Comparison of ENCODE assay signal across 20 cellular contexts in genomic region chr14:54574528-54574927, GRCh38. TPM values are rescaled to one million over a fixed set of nuclear protein-coding genes. Genes with fewer than 3 reads are reported as not detected.
DNase-seq lines count a peak whose midpoint lies in the region; ATAC-seq and TF ChIP-seq lines count a peak whose summit lies in the region.
"Had no signal": no experiment of that assay in that cellular context is flagged by ENCODE, and none has a peak within 500 bp of the region (broad histone marks: within the 10 kb centered on the region; RNA-seq: fewer than 3 reads in every experiment).

No MANE protein-coding gene starts in this region.

- H3K27me3 ChIP-seq in GM23248 (replicated peaks; ENCODE audit: insufficient read depth): no peaks in the 10 kb centered on the region
- H3K27me3 ChIP-seq in gastrocnemius medialis: no peaks in the 10 kb centered on the region
- no peaks in the 10 kb centered on the region for H3K27me3 ChIP-seq in testis
- H3K27me3 ChIP-seq: BE2C, Peyer's patch had no signal

- peaks cover 13% of the 10 kb centered on the region for H3K36me3 Mint-ChIP-seq in activated CD4-positive, alpha-beta T cell treated with anti-CD3 and anti-CD28 coated beads for 36 hours (ENCODE audit: low read depth)
- H3K36me3 Mint-ChIP-seq in activated naive CD8-positive, alpha-beta T cell treated with anti-CD3 and anti-CD28 coated beads for 36 hours: peaks cover 38% of the 10 kb centered on the region

- H3K4me2 ChIP-seq in GM23248 (ENCODE audit: unreplicated experiment): peak overlapping the region; percentile 50

- peaks cover 23% of the 10 kb centered on the region for H3K36me3 ChIP-seq in GM23248 (ENCODE audit: low read depth)
- H3K36me3 ChIP-seq in gastrocnemius medialis: peaks cover 0 to 7% of the 10 kb centered on the region in 2 donors
- no peaks in the 10 kb centered on the region for H3K36me3 ChIP-seq in testis (ENCODE audit: low read depth, missing control alignments)
- H3K36me3 ChIP-seq: BE2C, Peyer's patch had no signal

- in situ Hi-C loops in GM23248 (cut with MboI) (loop anchor here (25.0 kb wide), 1 partner anchor 413 kb away; no protein-coding TSS in a partner anchor), gastrocnemius medialis (cut with MboI; ENCODE audit: low sequenced_read_pairs in 4 of 4) (loop anchor here in 2 of 4 donors (5.0 to 10.0 kb wide), 2 partner anchors 110 to 198 kb away; no protein-coding TSS in a partner anchor)

- H3K4me1 ChIP-seq in GM23248 (ENCODE audit: insufficient read depth) (peaks cover 44% of the 10 kb centered on the region), gastrocnemius medialis (peaks cover 72 to 77% of the 10 kb centered on the region in 2 donors), testis (no peaks in the 10 kb centered on the region)
- H3K4me1 ChIP-seq: BE2C had no signal

- peak; percentile 40 for DNase-seq in AG08395 (ENCODE audit: low spot score)
- DNase-seq in GM23248: peak; percentile 70
- DNase-seq in fibroblast of mammary gland (ENCODE audit: low read depth): peak; percentile 32
- DNase-seq in gastrocnemius medialis: no peak
- DNase-seq in activated CD4-positive, alpha-beta T cell treated with anti-CD3 and anti-CD28 coated beads for 36 hours: no peak
- DNase-seq in NCI-H2196 treated with DMSO at 0.1 percent for 48 hours (lab: John Stamatoyannopoulos, UW; ENCODE audit: unreplicated experiment): no peak
- DNase-seq in activated naive CD8-positive, alpha-beta T cell treated with anti-CD3 and anti-CD28 coated beads for 36 hours: no peak
- no peak for DNase-seq in testis
- DNase-seq: BE2C; CD4-positive, CD25-positive, alpha-beta regulatory T cell; DMS79 treated with DMSO at 0.1 percent for 48 hours; H9; KG1; NCI-H1092 treated with DMSO at 0.1 percent for 48 hours; NCI-H146; NCI-H2081; NCI-H2171 treated with DMSO at 0.1 percent for 48 hours; NCI-H446; NCI-H526; Peyer's patch had no signal

- H3K4me3 Mint-ChIP-seq in activated CD4-positive, alpha-beta T cell treated with anti-CD3 and anti-CD28 coated beads for 36 hours: no peak overlapping the region
- no peak overlapping the region for H3K4me3 Mint-ChIP-seq in activated naive CD8-positive, alpha-beta T cell treated with anti-CD3 and anti-CD28 coated beads for 36 hours
- H3K4me3 Mint-ChIP-seq: CD4-positive, CD25-positive, alpha-beta regulatory T cell; H9 had no signal

- H3K9me3 Mint-ChIP-seq in activated CD4-positive, alpha-beta T cell treated with anti-CD3 and anti-CD28 coated beads for 36 hours (ENCODE audit: low read depth): peaks cover 10% of the 10 kb centered on the region
- H3K9me3 Mint-ChIP-seq in activated naive CD8-positive, alpha-beta T cell treated with anti-CD3 and anti-CD28 coated beads for 36 hours: peaks cover 17% of the 10 kb centered on the region

- H3F3A ChIP-seq in GM23248 (ENCODE audit: insufficient read depth): peaks cover 39% of the 10 kb centered on the region

- TF ChIP-seq CTCF in fibroblast of mammary gland (conservative IDR thresholded peaks at IDR 0.05; ENCODE audit: control insufficient read depth, insufficient read depth, low read depth, low read length) (no peak), gastrocnemius medialis (IDR thresholded peaks at IDR 0.05 in 4 of 5, conservative IDR thresholded peaks at IDR 0.05 in 1 of 5) (no peak), testis (IDR thresholded peaks at IDR 0.05) (no peak)

- peaks cover 8% of the 10 kb centered on the region for H3K4me1 Mint-ChIP-seq in activated CD4-positive, alpha-beta T cell treated with anti-CD3 and anti-CD28 coated beads for 36 hours
- peaks cover 6% of the 10 kb centered on the region for H3K4me1 Mint-ChIP-seq in activated naive CD8-positive, alpha-beta T cell treated with anti-CD3 and anti-CD28 coated beads for 36 hours

- H3K9me3 ChIP-seq in GM23248 (ENCODE audit: low read depth) (no peaks in the 10 kb centered on the region), gastrocnemius medialis (no peaks in the 10 kb centered on the region), testis (no peaks in the 10 kb centered on the region)
- H3K9me3 ChIP-seq: BE2C, Peyer's patch had no signal

- H3K9me2 ChIP-seq in GM23248 (ENCODE audit: insufficient read depth): no peaks in the 10 kb centered on the region

- intact Hi-C loops in gastrocnemius medialis (cut with DNase I; ENCODE audit: low total_unique reads): no loop called here
- intact Hi-C loops in activated CD4-positive, alpha-beta T cell treated with anti-CD3 and anti-CD28 coated beads for 36 hours (cut with DNase I, micrococcal nuclease): no loop called here
- intact Hi-C loops in testis (cut with DNase I; ENCODE audit: low total_unique reads): no loop called here

- H3K4me3 ChIP-seq in GM23248 (no peak overlapping the region), fibroblast of mammary gland (ENCODE audit: control insufficient read depth, low read depth, low read length) (no peak overlapping the region), gastrocnemius medialis (no peak overlapping the region), testis (no peak overlapping the region)
- H3K4me3 ChIP-seq: Peyer's patch had no signal

- H2AFZ ChIP-seq in GM23248: no peak overlapping the region

- H3K27ac Mint-ChIP-seq in activated CD4-positive, alpha-beta T cell treated with anti-CD3 and anti-CD28 coated beads for 36 hours: no peak overlapping the region
- H3K27ac Mint-ChIP-seq in activated naive CD8-positive, alpha-beta T cell treated with anti-CD3 and anti-CD28 coated beads for 36 hours: no peak overlapping the region
- H3K27ac Mint-ChIP-seq: CD4-positive, CD25-positive, alpha-beta regulatory T cell; H9 had no signal

- CTCF ChIA-PET in activated CD4-positive, alpha-beta T cell treated with anti-CD3 and anti-CD28 coated beads for 36 hours (lab: Charles Lee): interaction anchor here (0.6 to 2.2 kb wide), 4 partner anchors 10 to 202 kb away, joined by 3 to 13 read pairs (median 8); no protein-coding TSS in a partner anchor

- H3K27me3 Mint-ChIP-seq in activated CD4-positive, alpha-beta T cell treated with anti-CD3 and anti-CD28 coated beads for 36 hours: peaks cover 18% of the 10 kb centered on the region
- H3K27me3 Mint-ChIP-seq in activated naive CD8-positive, alpha-beta T cell treated with anti-CD3 and anti-CD28 coated beads for 36 hours: peaks cover 13% of the 10 kb centered on the region

- TF ChIP-seq POLR2A in gastrocnemius medialis (IDR thresholded peaks at IDR 0.05) (no peak), testis (IDR thresholded peaks at IDR 0.05) (no peak)

- WGBS in GM23248 (ENCODE audit: low coverage in 1 of 2, low lambda C conversion rate in 2 of 2, missing lambda C conversion rate in 2 of 2), 2 experiments: 35 to 40% methylated on average over 6 of the region's 6 CpGs
- 94 to 96% methylated on average over 6 of the region's 6 CpGs for WGBS in testis, 2 donors

- 0 out of 2 replicates have a peak overlapping the region, but pooled peaks have one; percentile 12 for H3K9ac ChIP-seq in GM23248

- H3K27ac ChIP-seq in GM23248: peak overlapping the region; percentile 39; the same call in 1 of the 2 replicates
- peak overlapping the region in 3 of 4 donors; percentile 4 to 60 (median 24) for H3K27ac ChIP-seq in gastrocnemius medialis
- H3K27ac ChIP-seq in testis: no peak overlapping the region
- H3K27ac ChIP-seq: Peyer's patch had no signal

- ATAC-seq in gastrocnemius medialis: no peak
- ATAC-seq in activated CD4-positive, alpha-beta T cell treated with anti-CD3 and anti-CD28 coated beads for 36 hours: no peak

- 0 out of 2 replicates have a peak, but pooled peaks cover 15% of the 10 kb centered on the region for H4K20me1 ChIP-seq in GM23248 (ENCODE audit: insufficient read depth)

- POLR2A ChIA-PET in activated CD4-positive, alpha-beta T cell treated with anti-CD3 and anti-CD28 coated beads for 36 hours (lab: Charles Lee): no interaction called here

- H3K79me2 ChIP-seq in GM23248 (ENCODE audit: insufficient read depth): peaks cover 97% of the 10 kb centered on the region

RNA-seq across cellular contexts. Expression of gene SAMD4A, which starts 7.6 kb away (rescaled TPM):
- total RNA-seq in GM23248 (2014; rRNA removed; shearing (Covaris generic)): 33.0 and 34.4 TPM in 2 replicates
- polyA plus RNA-seq in GM23248 (2016; fragmentation: Nextera tagmentation; extraction: Ambion mirVana): 6.5 and 7.2 TPM in 2 replicates
- total RNA-seq in gastrocnemius medialis: 10 to 100 TPM; 26.4 to 48.0 (median 42.2) TPM
- 1 to 10 TPM; 2.7 to 2.8 TPM for total RNA-seq in activated CD4-positive, alpha-beta T cell treated with anti-CD3 and anti-CD28 coated beads for 36 hours
- 1 to 10 TPM; 4.6 to 4.7 TPM for total RNA-seq in activated naive CD8-positive, alpha-beta T cell treated with anti-CD3 and anti-CD28 coated beads for 36 hours
- total RNA-seq in testis: 100 to 1,000 TPM; 103 to 259 TPM
- polyA plus RNA-seq in testis (ENCODE audit: insufficient read depth, low read depth, low replicate concordance): 369 TPM

Comparison
In these comparisons a context has a peak if more than half of its experiments do, and no peak if none do; other contexts are left out.
1. DNase-seq: peak in AG08395 (single experiment), GM23248 (single experiment) and fibroblast of mammary gland (single experiment); none in gastrocnemius medialis (0 of 2), activated CD4-positive, alpha-beta T cell treated with anti-CD3 and anti-CD28 coated beads for 36 hours (single experiment), NCI-H2196 treated with DMSO at 0.1 percent for 48 hours (single experiment), activated naive CD8-positive, alpha-beta T cell treated with anti-CD3 and anti-CD28 coated beads for 36 hours (single experiment) and testis (single experiment).
2. H3K27ac ChIP-seq: peak in GM23248 (single experiment) and gastrocnemius medialis (3 of 4); none in testis (0 of 2).